15 cellular contexts compared by ENCODE assay signal in the genomic region with DNA sequence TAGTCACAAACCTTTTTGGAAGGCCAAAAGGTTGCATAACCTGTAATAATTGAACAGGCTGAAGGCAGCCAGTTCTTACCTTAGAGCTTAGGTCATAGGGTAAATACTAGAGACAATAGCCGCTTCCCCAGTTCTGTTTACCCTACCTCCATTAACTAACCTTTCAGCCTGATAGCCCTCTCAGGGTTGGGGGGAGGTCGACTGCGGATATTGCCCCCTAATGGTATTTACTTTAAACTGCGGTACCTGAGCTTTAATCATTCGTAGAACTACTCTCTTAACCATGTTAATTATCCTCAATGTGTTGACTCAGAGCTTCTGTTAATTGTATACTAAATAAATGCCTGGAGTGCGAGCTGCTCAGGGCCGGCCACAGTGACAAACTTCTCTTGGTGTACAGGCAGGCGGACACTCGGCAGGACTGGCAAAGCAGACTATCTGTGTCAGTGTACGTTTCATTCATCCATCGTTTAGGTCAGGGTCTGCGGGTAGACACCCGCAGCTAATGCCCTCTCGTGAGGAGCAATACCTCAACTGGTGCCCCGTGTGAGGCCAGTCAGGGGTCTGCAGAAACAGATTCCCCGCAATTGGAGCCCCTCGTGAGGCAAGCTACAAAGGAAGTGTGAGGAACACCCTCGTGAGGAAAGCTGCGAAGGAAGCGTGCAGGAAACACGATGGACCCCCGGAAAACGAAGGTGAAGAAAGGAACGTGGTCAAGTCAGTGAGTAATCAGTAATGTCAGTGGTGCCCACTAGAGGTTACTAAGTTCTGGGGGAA.
DNase-seq lines count a peak whose midpoint lies in the region; ATAC-seq and TF ChIP-seq lines count a peak whose summit lies in the region.
"Had no signal": no experiment of that assay in that cellular context is flagged by ENCODE, and none has a peak within 500 bp of the region (broad histone marks: within the 10 kb centered on the region; RNA-seq: fewer than 3 reads in every experiment).

No MANE protein-coding gene starts in this region.

- H3K36me3 Mint-ChIP-seq in nephron progenitor cell (ENCODE audit: low read depth): peaks cover 6% of the 10 kb centered on the region
- peaks cover 8% of the 10 kb centered on the region for H3K36me3 Mint-ChIP-seq in natural killer cell treated with Interleukin-12 subunit alpha and Interleukin-12 subunit beta and Interleukin-15 and Interleukin-18, amount 100 ng/mL, for 72 hours
- H3K36me3 Mint-ChIP-seq: activated naive CD4-positive, alpha-beta T cell treated with anti-CD3 and anti-CD28 coated beads, Interleukin-2, amount 50 U/mL, for 24 hours had no signal

- DNase-seq in DMS153 treated with DMSO at 0.1 percent for 48 hours (lab: John Stamatoyannopoulos, UW; ENCODE audit: unreplicated experiment) (peak; percentile 84), NCI-H146 (lab: John Stamatoyannopoulos, UW) (peak; percentile 52), nephron progenitor cell (no peak), RPMI8226 (no peak), ecto neural progenitor cell (ENCODE audit: low spot score) (no peak)
- no peak for DNase-seq in natural killer cell treated with Interleukin-12 subunit alpha and Interleukin-12 subunit beta and Interleukin-15 and Interleukin-18, amount 100 ng/mL, for 72 hours (ENCODE audit: low spot score)
- DNase-seq: activated CD4-positive, alpha-beta T cell treated with anti-CD3 and anti-CD28 coated beads for 48 hours; dermis blood vessel endothelial cell; HCEC 1CT had no signal

- no peak overlapping the region for H3K27ac ChIP-seq in VCaP
- H3K27ac ChIP-seq: esophagus muscularis mucosa, right atrium auricular region, SJSA1 had no signal

- peaks cover 37% of the 10 kb centered on the region for H3K4me1 Mint-ChIP-seq in nephron progenitor cell
- H3K4me1 Mint-ChIP-seq in natural killer cell treated with Interleukin-12 subunit alpha and Interleukin-12 subunit beta and Interleukin-15 and Interleukin-18, amount 100 ng/mL, for 72 hours (ENCODE audit: low read depth in 2 of 2): no peaks in the 10 kb centered on the region

- H3K4me3 Mint-ChIP-seq in nephron progenitor cell: no peak overlapping the region
- H3K4me3 Mint-ChIP-seq in natural killer cell treated with Interleukin-12 subunit alpha and Interleukin-12 subunit beta and Interleukin-15 and Interleukin-18, amount 100 ng/mL, for 72 hours: no peak overlapping the region

- TF ChIP-seq CTCF in VCaP (conservative IDR thresholded peaks at IDR 0.05) (0 out of 2 replicates have a peak, but pooled peaks have one; percentile 12), nephron progenitor cell (IDR thresholded peaks at IDR 0.05) (no peak)

- peaks cover 5% of the 10 kb centered on the region for H3K27me3 Mint-ChIP-seq in nephron progenitor cell (ENCODE audit: low read depth, poor library complexity)
- H3K27me3 Mint-ChIP-seq in natural killer cell treated with Interleukin-12 subunit alpha and Interleukin-12 subunit beta and Interleukin-15 and Interleukin-18, amount 100 ng/mL, for 72 hours: peaks cover 0 to 5% of the 10 kb centered on the region in 2 donors

- peaks cover 7% of the 10 kb centered on the region for H3K9me3 Mint-ChIP-seq in nephron progenitor cell
- H3K9me3 Mint-ChIP-seq in natural killer cell treated with Interleukin-12 subunit alpha and Interleukin-12 subunit beta and Interleukin-15 and Interleukin-18, amount 100 ng/mL, for 72 hours: peaks cover 10% of the 10 kb centered on the region
- H3K9me3 Mint-ChIP-seq: activated naive CD4-positive, alpha-beta T cell treated with anti-CD3 and anti-CD28 coated beads, Interleukin-2, amount 50 U/mL, for 24 hours had no signal

- peak overlapping the region; percentile 41 for H3K27ac Mint-ChIP-seq in nephron progenitor cell
- no peak overlapping the region for H3K27ac Mint-ChIP-seq in natural killer cell treated with Interleukin-12 subunit alpha and Interleukin-12 subunit beta and Interleukin-15 and Interleukin-18, amount 100 ng/mL, for 72 hours
- H3K27ac Mint-ChIP-seq: activated naive CD4-positive, alpha-beta T cell treated with anti-CD3 and anti-CD28 coated beads, Interleukin-2, amount 50 U/mL, for 24 hours had no signal

- ATAC-seq in GM21360 (IDR thresholded peaks at IDR 0.05; ENCODE audit: unreplicated experiment): no peak
- ATAC-seq in natural killer cell treated with Interleukin-12 subunit alpha and Interleukin-12 subunit beta and Interleukin-15 and Interleukin-18, amount 100 ng/mL, for 72 hours: no peak

Comparison
In these comparisons a context has a peak if more than half of its experiments do, and no peak if none do; other contexts are left out.
1. DNase-seq: peak in DMS153 treated with DMSO at 0.1 percent for 48 hours (single experiment) and NCI-H146 (single experiment); none in nephron progenitor cell (single experiment), RPMI8226 (single experiment), ecto neural progenitor cell (single experiment) and natural killer cell treated with Interleukin-12 subunit alpha and Interleukin-12 subunit beta and Interleukin-15 and Interleukin-18, amount 100 ng/mL, for 72 hours (single experiment).